In the genomic region with DNA sequence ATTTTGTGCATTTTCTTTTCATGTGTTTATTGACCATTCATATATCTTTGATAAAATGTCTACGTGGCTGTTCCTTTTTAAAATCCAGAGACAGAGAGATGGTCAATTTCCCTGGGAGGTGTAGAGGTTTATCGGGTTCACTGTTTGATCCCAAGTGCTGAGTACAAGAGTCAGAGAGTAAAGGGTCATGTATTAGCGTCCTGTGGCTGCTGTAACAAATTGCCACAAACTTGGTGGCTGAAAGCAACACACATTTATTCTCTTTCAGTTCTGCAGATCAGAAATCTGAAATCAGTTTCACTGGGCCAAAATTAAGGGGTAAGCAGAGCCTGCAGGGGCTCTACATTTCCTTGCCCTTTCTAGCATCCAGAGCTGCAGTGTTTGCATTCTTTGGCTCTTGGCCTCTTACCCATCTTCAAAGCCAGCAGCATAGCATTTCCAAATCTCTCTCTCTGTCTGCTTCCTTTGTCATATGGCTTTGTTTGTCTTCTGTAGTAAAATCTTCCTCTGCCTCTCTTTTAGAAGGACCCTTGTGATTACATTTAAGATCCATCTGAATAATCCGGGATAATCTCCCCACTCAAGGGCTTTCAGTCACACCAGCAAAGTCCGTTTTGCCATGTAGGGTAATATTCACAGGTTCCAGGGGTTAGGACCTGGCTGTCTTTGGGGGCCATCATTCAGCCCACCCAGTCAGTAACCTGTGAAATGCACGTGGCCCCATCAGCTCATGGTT, we compare ENCODE assay signal across 12 cellular contexts. TPM values are rescaled to one million over a fixed set of nuclear protein-coding genes. Genes with fewer than 3 reads are reported as not detected.
A peak's percentile ranks its signal among the peaks of the same experiment; 100 is the strongest.
DNase-seq lines count a peak whose midpoint lies in the region; ATAC-seq and TF ChIP-seq lines count a peak whose summit lies in the region.
"Had no signal": no experiment of that assay in that cellular context is flagged by ENCODE, and none has a peak within 500 bp of the region (broad histone marks: within the 10 kb centered on the region; RNA-seq: fewer than 3 reads in every experiment).

No MANE protein-coding gene starts in this region.

- no peak for TF ChIP-seq POLR2A in lower leg skin (IDR thresholded peaks at IDR 0.05)

- peaks cover 8 to 49% (median 28%) of the 10 kb centered on the region in 4 donors for H3K4me1 ChIP-seq in liver (ENCODE audit: control insufficient read depth in 4 of 4, insufficient read depth in 4 of 4, low read length in 3 of 4)

- H3K4me3 ChIP-seq in WERI-Rb-1 (ENCODE audit: low read depth, low read length) (peak overlapping the region; percentile 74), liver (ENCODE audit: low read depth in 1 of 3, low read length in 3 of 3) (no peak overlapping the region), lower leg skin (ENCODE audit: low read depth, poor library complexity, severe bottlenecking) (no peak overlapping the region)
- H3K4me3 ChIP-seq: mucosa of descending colon had no signal

- no peak for DNase-seq in activated T-cell treated with anti-CD3 and anti-CD28 coated beads, Interleukin-2, amount 50 U/mL, for 72 hours
- no peak for DNase-seq in activated T-cell treated with anti-CD3 and anti-CD28 coated beads, Interleukin-2, amount 50 U/mL, for 24 hours
- DNase-seq in WERI-Rb-1 (peak; percentile 37), type B pancreatic cell (ENCODE audit: extremely low spot score, unreplicated experiment) (no peak), epidermal melanocyte (ENCODE audit: insufficient read length, low spot score) (no peak), lower leg skin (ENCODE audit: low spot score in 2 of 2) (no peak)
- DNase-seq in activated T-helper 1 cell treated with anti-CD3 and anti-CD28 coated beads, Interleukin-12 subunit alpha, Interleukin-12 subunit beta, Interleukin-2, Interleukin-4 antibody, amounts not matched to agents 30 ng/mL and 10 ng/mL and 1 ng/mL, durations not matched to agents 14 hours and 24 hours and 36 hours (ENCODE audit: low spot score) = no peak

- no peak for TF ChIP-seq CTCF in WERI-Rb-1 (IDR thresholded peaks at IDR 0.05; ENCODE audit: low read depth, low read length)
- no peak for TF ChIP-seq CTCF in liver (IDR thresholded peaks at IDR 0.05; ENCODE audit: low read depth, low read length, missing input control)
- no peak for TF ChIP-seq CTCF in type B pancreatic cell (conservative IDR thresholded peaks at IDR 0.05)
- no peak for TF ChIP-seq CTCF in lower leg skin (IDR thresholded peaks at IDR 0.05)

- no peaks in the 10 kb centered on the region for H3K36me3 Mint-ChIP-seq in activated T-cell treated with anti-CD3 and anti-CD28 coated beads, Interleukin-2, amount 50 U/mL, for 72 hours (ENCODE audit: insufficient read depth in 2 of 2)
- H3K36me3 Mint-ChIP-seq in activated T-cell treated with anti-CD3 and anti-CD28 coated beads, Interleukin-2, amount 50 U/mL, for 24 hours (ENCODE audit: low read depth) = no peaks in the 10 kb centered on the region
- no peaks in the 10 kb centered on the region for H3K36me3 Mint-ChIP-seq in type B pancreatic cell
- H3K36me3 Mint-ChIP-seq in activated T-helper 1 cell treated with anti-CD3 and anti-CD28 coated beads, Interleukin-12 subunit alpha, Interleukin-12 subunit beta, Interleukin-2, Interleukin-4 antibody, amounts not matched to agents 30 ng/mL and 10 ng/mL and 1 ng/mL, durations not matched to agents 14 hours and 24 hours and 36 hours (ENCODE audit: low read depth) = no peaks in the 10 kb centered on the region

- peaks cover 11% of the 10 kb centered on the region for H3K27me3 Mint-ChIP-seq in activated T-cell treated with anti-CD3 and anti-CD28 coated beads, Interleukin-2, amount 50 U/mL, for 72 hours (ENCODE audit: low read depth)
- peaks cover 13% of the 10 kb centered on the region for H3K27me3 Mint-ChIP-seq in activated T-cell treated with anti-CD3 and anti-CD28 coated beads, Interleukin-2, amount 50 U/mL, for 24 hours
- H3K27me3 Mint-ChIP-seq in type B pancreatic cell = no peaks in the 10 kb centered on the region
- H3K27me3 Mint-ChIP-seq in activated T-helper 1 cell treated with anti-CD3 and anti-CD28 coated beads, Interleukin-12 subunit alpha, Interleukin-12 subunit beta, Interleukin-2, Interleukin-4 antibody, amounts not matched to agents 30 ng/mL and 10 ng/mL and 1 ng/mL, durations not matched to agents 14 hours and 24 hours and 36 hours (ENCODE audit: insufficient read depth) = peaks cover 3% of the 10 kb centered on the region

- no peaks in the 10 kb centered on the region for H3K4me1 Mint-ChIP-seq in activated T-cell treated with anti-CD3 and anti-CD28 coated beads, Interleukin-2, amount 50 U/mL, for 72 hours (ENCODE audit: low read depth)
- peaks cover 4% of the 10 kb centered on the region for H3K4me1 Mint-ChIP-seq in activated T-cell treated with anti-CD3 and anti-CD28 coated beads, Interleukin-2, amount 50 U/mL, for 24 hours (ENCODE audit: low read depth)
- H3K4me1 Mint-ChIP-seq in type B pancreatic cell (ENCODE audit: unreplicated experiment) = peaks cover 7% of the 10 kb centered on the region
- H3K4me1 Mint-ChIP-seq in activated T-helper 1 cell treated with anti-CD3 and anti-CD28 coated beads, Interleukin-12 subunit alpha, Interleukin-12 subunit beta, Interleukin-2, Interleukin-4 antibody, amounts not matched to agents 30 ng/mL and 10 ng/mL and 1 ng/mL, durations not matched to agents 14 hours and 24 hours and 36 hours (ENCODE audit: low read depth) = no peaks in the 10 kb centered on the region

- WGBS in liver = 89% methylated on average over 6 of the region's 6 CpGs
- 92 to 95% methylated on average over 6 of the region's 6 CpGs for WGBS in lower leg skin, 2 donors

- H3K36me3 ChIP-seq in WERI-Rb-1 = no peaks in the 10 kb centered on the region
- no peaks in the 10 kb centered on the region for H3K36me3 ChIP-seq in liver (ENCODE audit: control insufficient read depth in 4 of 4, insufficient read depth in 3 of 4, low read depth in 1 of 4, low read length in 3 of 4)
- H3K36me3 ChIP-seq: sigmoid colon had no signal

- H3K4me3 Mint-ChIP-seq in activated T-cell treated with anti-CD3 and anti-CD28 coated beads, Interleukin-2, amount 50 U/mL, for 72 hours = peak overlapping the region; percentile 22 to 61
- H3K4me3 Mint-ChIP-seq in activated T-cell treated with anti-CD3 and anti-CD28 coated beads, Interleukin-2, amount 50 U/mL, for 24 hours = no peak overlapping the region
- peak overlapping the region; percentile 45 for H3K4me3 Mint-ChIP-seq in type B pancreatic cell
- H3K4me3 Mint-ChIP-seq in activated T-helper 1 cell treated with anti-CD3 and anti-CD28 coated beads, Interleukin-12 subunit alpha, Interleukin-12 subunit beta, Interleukin-2, Interleukin-4 antibody, amounts not matched to agents 30 ng/mL and 10 ng/mL and 1 ng/mL, durations not matched to agents 14 hours and 24 hours and 36 hours = no peak overlapping the region
- H3K4me3 Mint-ChIP-seq: activated CD8-positive, alpha-beta T cell treated with anti-CD3 and anti-CD28 coated beads for 36 hours had no signal

- H3K27me3 ChIP-seq in WERI-Rb-1 (ENCODE audit: insufficient read depth, low read depth, severe bottlenecking) = no peaks in the 10 kb centered on the region
- H3K27me3 ChIP-seq in liver (ENCODE audit: control insufficient read depth in 4 of 4, insufficient read depth in 4 of 4, low read length in 3 of 4) = no peaks in the 10 kb centered on the region
- H3K27me3 ChIP-seq: sigmoid colon, testis had no signal

- ATAC-seq in activated T-cell treated with anti-CD3 and anti-CD28 coated beads, Interleukin-2, amount 50 U/mL, for 72 hours (replicated peaks in 1 of 2) = no peak

- TF ChIP-seq RAD21 in liver (IDR thresholded peaks at IDR 0.05) = no peak

- intact Hi-C loops in activated T-helper 1 cell treated with anti-CD3 and anti-CD28 coated beads, Interleukin-12 subunit alpha, Interleukin-12 subunit beta, Interleukin-2, Interleukin-4 antibody, amounts not matched to agents 30 ng/mL and 10 ng/mL and 1 ng/mL, durations not matched to agents 14 hours and 24 hours and 36 hours (cut with micrococcal nuclease) = loop anchor here (2.0 to 10.0 kb wide), 4 partner anchors 569 to 1086 kb away; no protein-coding TSS in a partner anchor
- intact Hi-C loops in lower leg skin (cut with DNase I; ENCODE audit: low total_unique reads) = loop anchor here (5.0 kb wide), 1 partner anchor 316 kb away; no protein-coding TSS in a partner anchor

- H3K27ac ChIP-seq in WERI-Rb-1 (no peak overlapping the region), liver (ENCODE audit: low read depth in 1 of 2, low read length in 2 of 2) (peak overlapping the region in 1 of 2 donors; percentile 83)

- no peak overlapping the region for H3K9ac ChIP-seq in liver (ENCODE audit: low read depth in 1 of 2, low read length in 2 of 2)

- H3K9me3 ChIP-seq in WERI-Rb-1 (ENCODE audit: severe bottlenecking) (no peaks in the 10 kb centered on the region), liver (ENCODE audit: control insufficient read depth in 4 of 4, low read length in 3 of 4) (no peaks in the 10 kb centered on the region)
- H3K9me3 ChIP-seq: mucosa of descending colon, sigmoid colon, testis had no signal

- no peak overlapping the region for H3K27ac Mint-ChIP-seq in activated T-cell treated with anti-CD3 and anti-CD28 coated beads, Interleukin-2, amount 50 U/mL, for 72 hours
- no peak overlapping the region for H3K27ac Mint-ChIP-seq in activated T-cell treated with anti-CD3 and anti-CD28 coated beads, Interleukin-2, amount 50 U/mL, for 24 hours
- no peak overlapping the region for H3K27ac Mint-ChIP-seq in type B pancreatic cell
- H3K27ac Mint-ChIP-seq in activated T-helper 1 cell treated with anti-CD3 and anti-CD28 coated beads, Interleukin-12 subunit alpha, Interleukin-12 subunit beta, Interleukin-2, Interleukin-4 antibody, amounts not matched to agents 30 ng/mL and 10 ng/mL and 1 ng/mL, durations not matched to agents 14 hours and 24 hours and 36 hours = no peak overlapping the region
- H3K27ac Mint-ChIP-seq: activated CD8-positive, alpha-beta T cell treated with anti-CD3 and anti-CD28 coated beads for 36 hours had no signal

- H3K9me3 Mint-ChIP-seq in activated T-cell treated with anti-CD3 and anti-CD28 coated beads, Interleukin-2, amount 50 U/mL, for 72 hours = no peaks in the 10 kb centered on the region
- no peaks in the 10 kb centered on the region for H3K9me3 Mint-ChIP-seq in activated T-cell treated with anti-CD3 and anti-CD28 coated beads, Interleukin-2, amount 50 U/mL, for 24 hours
- no peaks in the 10 kb centered on the region for H3K9me3 Mint-ChIP-seq in type B pancreatic cell
- H3K9me3 Mint-ChIP-seq in activated T-helper 1 cell treated with anti-CD3 and anti-CD28 coated beads, Interleukin-12 subunit alpha, Interleukin-12 subunit beta, Interleukin-2, Interleukin-4 antibody, amounts not matched to agents 30 ng/mL and 10 ng/mL and 1 ng/mL, durations not matched to agents 14 hours and 24 hours and 36 hours = no peaks in the 10 kb centered on the region
- H3K9me3 Mint-ChIP-seq: activated CD8-positive, alpha-beta T cell treated with anti-CD3 and anti-CD28 coated beads for 36 hours had no signal

RNA-seq across cellular contexts. Expression of a gene that starts 49.9 kb away (rescaled TPM):
- under 1 TPM; 0.32 to 0.70 TPM for total RNA-seq in activated T-cell treated with anti-CD3 and anti-CD28 coated beads, Interleukin-2, amount 50 U/mL, for 72 hours
- total RNA-seq in liver = 1 to 10 TPM in 1 of 2 donors, under 1 TPM in 1; 0.70 to 1.9 TPM
- polyA plus RNA-seq in liver = 1 to 10 TPM in 1 of 2 donors, under 1 TPM in 1; 0.73 to 1.8 TPM
- 1.9 and 4.2 TPM in 2 replicates for total RNA-seq in type B pancreatic cell (ENCODE audit: low replicate concordance)
- total RNA-seq in activated T-helper 1 cell treated with anti-CD3 and anti-CD28 coated beads, Interleukin-12 subunit alpha, Interleukin-12 subunit beta, Interleukin-2, Interleukin-4 antibody, amounts not matched to agents 30 ng/mL and 10 ng/mL and 1 ng/mL, durations not matched to agents 14 hours and 24 hours and 36 hours = 0.15 and 0.23 TPM in 2 replicates
- total RNA-seq in lower leg skin = 1 to 10 TPM in 3 of 4 donors, under 1 TPM in 1; 0.80 to 8.6 (median 1.9) TPM

Comparison
In these comparisons a context has a peak if more than half of its experiments do, and no peak if none do; other contexts are left out.
1. H3K4me3 Mint-ChIP-seq: peak in activated T-cell treated with anti-CD3 and anti-CD28 coated beads, Interleukin-2, amount 50 U/mL, for 72 hours (2 of 2) and type B pancreatic cell (single experiment); none in activated T-cell treated with anti-CD3 and anti-CD28 coated beads, Interleukin-2, amount 50 U/mL, for 24 hours (single experiment) and activated T-helper 1 cell treated with anti-CD3 and anti-CD28 coated beads, Interleukin-12 subunit alpha, Interleukin-12 subunit beta, Interleukin-2, Interleukin-4 antibody, amounts not matched to agents 30 ng/mL and 10 ng/mL and 1 ng/mL, durations not matched to agents 14 hours and 24 hours and 36 hours (single experiment).